8 cellular contexts compared by ENCODE assay signal in the genomic region with DNA sequence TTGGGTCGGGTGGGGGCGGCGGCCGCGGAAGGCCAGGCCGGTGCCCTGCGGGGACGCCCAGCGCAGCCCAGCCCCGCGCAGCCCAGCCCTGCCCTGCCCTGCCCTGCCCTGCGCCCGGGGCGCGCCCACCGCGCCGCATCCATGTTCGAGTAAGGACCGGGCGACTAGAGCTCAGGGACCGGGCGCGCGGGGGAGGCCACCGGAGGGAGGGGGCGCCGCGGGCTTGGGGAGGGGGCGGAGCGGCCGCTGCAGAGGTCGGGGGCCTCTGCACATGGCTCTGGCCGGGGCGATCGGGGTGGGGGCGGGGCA. TPM values are rescaled to one million over a fixed set of nuclear protein-coding genes. Genes with fewer than 3 reads are reported as not detected.
DNase-seq lines count a peak whose midpoint lies in the region; ATAC-seq and TF ChIP-seq lines count a peak whose summit lies in the region.

No MANE protein-coding gene starts in this region.

- DNase-seq in SK-N-SH (no peak), thoracic aorta (ENCODE audit: low spot score) (no peak), pons (ENCODE audit: low spot score) (no peak), glutamatergic neuron (no peak)

- no peak for TF ChIP-seq RAD21 in SK-N-SH (IDR thresholded peaks at IDR 0.05; ENCODE audit: low read length)

- H3K4me3 ChIP-seq in SK-N-SH (ENCODE audit: low read depth in 2 of 2, low read length in 1 of 2) (peak overlapping the region; percentile 68 to 79), thoracic aorta (peak overlapping the region; percentile 95)

- H3F3A ChIP-seq in SK-N-SH (replicated peaks; ENCODE audit: insufficient read depth) = no peaks in the 10 kb centered on the region

- peaks cover 27% of the 10 kb centered on the region for H4K20me1 ChIP-seq in SK-N-SH (ENCODE audit: insufficient read depth)

- WGBS in SK-N-SH (ENCODE audit: low lambda C conversion rate) = 0% methylated on average over 11 of the region's 37 CpGs

- H3K36me3 ChIP-seq in SK-N-SH (replicated peaks in 1 of 2; ENCODE audit: control insufficient read depth in 1 of 2, insufficient read depth in 2 of 2, low read length in 1 of 2) = no peaks in the 10 kb centered on the region
- no peaks in the 10 kb centered on the region for H3K36me3 ChIP-seq in thoracic aorta

- H3K9me3 Mint-ChIP-seq in activated T-helper 17 cell treated with anti-CD3 and anti-CD28 coated beads, Interleukin-2, amount 50 U/mL, for 72 hours = no peaks in the 10 kb centered on the region
- H3K9me3 Mint-ChIP-seq in glutamatergic neuron (ENCODE audit: unreplicated experiment) = peaks cover 19% of the 10 kb centered on the region

- H3K4me3 Mint-ChIP-seq in activated T-helper 17 cell treated with anti-CD3 and anti-CD28 coated beads, Interleukin-2, amount 50 U/mL, for 72 hours = peak overlapping the region; percentile 87
- no peak overlapping the region for H3K4me3 Mint-ChIP-seq in glutamatergic neuron (ENCODE audit: unreplicated experiment)

- H3K4me1 Mint-ChIP-seq in activated T-helper 17 cell treated with anti-CD3 and anti-CD28 coated beads, Interleukin-2, amount 50 U/mL, for 72 hours = peaks cover 42% of the 10 kb centered on the region
- peaks cover 28% of the 10 kb centered on the region for H3K4me1 Mint-ChIP-seq in glutamatergic neuron (ENCODE audit: low read depth, unreplicated experiment)

- no peaks in the 10 kb centered on the region for H3K27me3 Mint-ChIP-seq in activated T-helper 17 cell treated with anti-CD3 and anti-CD28 coated beads, Interleukin-2, amount 50 U/mL, for 72 hours
- H3K27me3 Mint-ChIP-seq in glutamatergic neuron (ENCODE audit: unreplicated experiment) = peaks cover 22% of the 10 kb centered on the region

- no peak for ATAC-seq in SK-N-SH treated with all-trans-retinoic acid at 6 μM for 48 hours
- no peak for ATAC-seq in activated T-helper 17 cell treated with anti-CD3 and anti-CD28 coated beads, Interleukin-2, amount 50 U/mL, for 72 hours (replicated peaks)
- no peak for ATAC-seq in thoracic aorta (ENCODE audit: insufficient number of reproducible peaks, low FRiP score, low read depth)
- no peak for ATAC-seq in HG03432 (IDR thresholded peaks at IDR 0.05; ENCODE audit: unreplicated experiment)

- H3K27ac ChIP-seq in SK-N-SH (ENCODE audit: low read depth in 2 of 2, low read length in 1 of 2) (peak overlapping the region in 1 of 2 experiments; percentile 75; a peak in 2 of 4 replicates), layer of hippocampus (ENCODE audit: low read depth, low read length) (peak overlapping the region; percentile 95), thoracic aorta (peak overlapping the region; percentile 100)

- H3K9me3 ChIP-seq in SK-N-SH (no peaks in the 10 kb centered on the region), thoracic aorta (no peaks in the 10 kb centered on the region)

- H3K27me3 ChIP-seq in SK-N-SH (ENCODE audit: insufficient read depth) (no peaks in the 10 kb centered on the region), layer of hippocampus (ENCODE audit: control insufficient read depth, insufficient read depth, low read length) (no peaks in the 10 kb centered on the region), thoracic aorta (replicated peaks; ENCODE audit: insufficient read depth) (no peaks in the 10 kb centered on the region)

- H3K36me3 Mint-ChIP-seq in activated T-helper 17 cell treated with anti-CD3 and anti-CD28 coated beads, Interleukin-2, amount 50 U/mL, for 72 hours (ENCODE audit: low read depth) = peaks cover 47% of the 10 kb centered on the region
- peaks cover 5% of the 10 kb centered on the region for H3K36me3 Mint-ChIP-seq in glutamatergic neuron (ENCODE audit: unreplicated experiment)

- CTCF ChIA-PET in SK-N-SH (lab: Yijun Ruan, JAX) = interaction anchor here (1.0 to 2.7 kb wide), 4 partner anchors 11 to 73 kb away, joined by 3 to 16 read pairs (median 7); partner anchors contain the start of gene ZNF30

- no peak for TF ChIP-seq EP300 in SK-N-SH (IDR thresholded peaks at IDR 0.05; ENCODE audit: borderline replicate concordance in 1 of 2, low read depth in 1 of 2, low read length in 1 of 2)

- H3K9me2 ChIP-seq in SK-N-SH = no peaks in the 10 kb centered on the region

- H3K4me1 ChIP-seq in SK-N-SH (ENCODE audit: control insufficient read depth in 1 of 2, insufficient read depth in 2 of 2, low read depth in 1 of 2, low read length in 1 of 2) (peaks cover 7 to 16% of the 10 kb centered on the region in 2 experiments; a peak in 2 of 4 replicates), thoracic aorta (ENCODE audit: control insufficient read depth in 1 of 2, low read depth in 2 of 2) (peaks cover 3 to 65% of the 10 kb centered on the region in 2 donors)

- no peak overlapping the region; the same call in 1 of the 2 replicates for H2AFZ ChIP-seq in SK-N-SH (ENCODE audit: low read depth)

- peak overlapping the region; percentile 98; the same call in 1 of the 2 replicates for H3K4me2 ChIP-seq in SK-N-SH

- H3K79me2 ChIP-seq in SK-N-SH (ENCODE audit: insufficient read depth) = peaks cover 61% of the 10 kb centered on the region

- H3K9ac ChIP-seq in SK-N-SH = peak overlapping the region; percentile 82; the same call in 1 of the 2 replicates

- H3K27ac Mint-ChIP-seq in activated T-helper 17 cell treated with anti-CD3 and anti-CD28 coated beads, Interleukin-2, amount 50 U/mL, for 72 hours = peak overlapping the region; percentile 92
- H3K27ac Mint-ChIP-seq in glutamatergic neuron (ENCODE audit: unreplicated experiment) = no peak overlapping the region

- POLR2A ChIA-PET in SK-N-SH (lab: Yijun Ruan, JAX) = interaction anchor here (0.7 to 2.5 kb wide), 4 partner anchors 9 to 38 kb away, joined by 3 to 8 read pairs (median 4); no protein-coding TSS in a partner anchor

- TF ChIP-seq CTCF in SK-N-SH (IDR thresholded peaks at IDR 0.05) (no peak), thoracic aorta (IDR thresholded peaks at IDR 0.05) (no peak), glutamatergic neuron (IDR thresholded peaks at IDR 0.05; ENCODE audit: partially characterized antibody, unreplicated experiment) (no peak)

TF ChIP-seq in SK-N-SH, 30 proteins besides CTCF, POLR2A, EP300 and RAD21:
- TF ChIP-seq RCOR1 (IDR thresholded peaks at IDR 0.05; ENCODE audit: low read length) = no peak
- TF ChIP-seq NRF1 (IDR thresholded peaks at IDR 0.05; ENCODE audit: low read depth, low read length) = peak; percentile 39; the same call in 1 of the 2 replicates

TF ChIP-seq in SK-N-SH treated with all-trans-retinoic acid at 6 μM for 48 hours, 23 proteins besides CTCF, POLR2A, EP300 and RAD21:
- TF ChIP-seq, protein P1, sequence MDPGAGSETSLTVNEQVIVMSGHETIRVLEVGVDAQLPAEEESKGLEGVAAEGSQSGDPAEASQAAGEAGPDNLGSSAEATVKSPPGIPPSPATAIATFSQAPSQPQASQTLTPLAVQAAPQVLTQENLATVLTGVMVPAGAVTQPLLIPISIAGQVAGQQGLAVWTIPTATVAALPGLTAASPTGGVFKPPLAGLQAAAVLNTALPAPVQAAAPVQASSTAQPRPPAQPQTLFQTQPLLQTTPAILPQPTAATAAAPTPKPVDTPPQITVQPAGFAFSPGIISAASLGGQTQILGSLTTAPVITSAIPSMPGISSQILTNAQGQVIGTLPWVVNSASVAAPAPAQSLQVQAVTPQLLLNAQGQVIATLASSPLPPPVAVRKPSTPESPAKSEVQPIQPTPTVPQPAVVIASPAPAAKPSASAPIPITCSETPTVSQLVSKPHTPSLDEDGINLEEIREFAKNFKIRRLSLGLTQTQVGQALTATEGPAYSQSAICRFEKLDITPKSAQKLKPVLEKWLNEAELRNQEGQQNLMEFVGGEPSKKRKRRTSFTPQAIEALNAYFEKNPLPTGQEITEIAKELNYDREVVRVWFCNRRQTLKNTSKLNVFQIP (CRISPR knock-in tag; IDR thresholded peaks at IDR 0.05; ENCODE audit: borderline replicate concordance, low read depth) = no peak
- TF ChIP-seq SNAI2 (CRISPR knock-in tag; IDR thresholded peaks at IDR 0.05) (no peak), ZFP3 (CRISPR knock-in tag; IDR thresholded peaks at IDR 0.05) (no peak), ESRRG (CRISPR knock-in tag; IDR thresholded peaks at IDR 0.05) (no peak), ZFP30 (CRISPR knock-in tag; IDR thresholded peaks at IDR 0.05) (no peak), BACH2 (CRISPR knock-in tag; IDR thresholded peaks at IDR 0.05; ENCODE audit: borderline replicate concordance) (no peak)
TF ChIP-seq in SK-N-SH treated with all-trans-retinoic acid at 6 μM for 48 hours: peak in this region for 0.

RNA-seq across cellular contexts. Expression of gene GRAMD1A, which starts 0.2 kb away (rescaled TPM):
- polyA plus RNA-seq in SK-N-SH (2012; rRNA removed) = 64.6 and 81.9 TPM in 2 replicates
- 55.0 and 68.3 TPM in 2 replicates for polyA plus RNA-seq in SK-N-SH (2012; cell fraction: cytosol; rRNA removed)
- 145 and 165 TPM in 2 replicates for polyA plus RNA-seq in SK-N-SH (2012; cell fraction: nucleus; rRNA removed)
- total RNA-seq in activated T-helper 17 cell treated with anti-CD3 and anti-CD28 coated beads, Interleukin-2, amount 50 U/mL, for 72 hours = 100 to 1,000 TPM; 123 to 183 TPM
- total RNA-seq in thoracic aorta = 10 to 100 TPM; 42.9 to 83.5 TPM
- total RNA-seq in glutamatergic neuron (ENCODE audit: unreplicated experiment) = 220 TPM

RNA-seq across cellular contexts. Expression of gene SCN1B, which starts 30.0 kb away (rescaled TPM):
- 10.3 and 10.5 TPM in 2 replicates for polyA plus RNA-seq in SK-N-SH (2012; rRNA removed)
- polyA plus RNA-seq in SK-N-SH (2012; cell fraction: cytosol; rRNA removed) = 7.0 and 8.3 TPM in 2 replicates
- 11.6 and 13.4 TPM in 2 replicates for polyA plus RNA-seq in SK-N-SH (2012; cell fraction: nucleus; rRNA removed)
- 1 to 10 TPM in 1 of 2 donors, under 1 TPM in 1; 0.97 to 3.1 TPM for total RNA-seq in activated T-helper 17 cell treated with anti-CD3 and anti-CD28 coated beads, Interleukin-2, amount 50 U/mL, for 72 hours
- total RNA-seq in thoracic aorta (10 to 100 TPM; 25.1 to 26.0 TPM), glutamatergic neuron (ENCODE audit: unreplicated experiment) (12.0 TPM)

RNA-seq across cellular contexts. Expression of gene ZNF792, which starts 36.3 kb away (rescaled TPM):
- polyA plus RNA-seq in SK-N-SH (2012; rRNA removed) = 1.5 and 2.1 TPM in 2 replicates
- 1.2 and 1.7 TPM in 2 replicates for polyA plus RNA-seq in SK-N-SH (2012; cell fraction: cytosol; rRNA removed)
- 1.9 and 2.5 TPM in 2 replicates for polyA plus RNA-seq in SK-N-SH (2012; cell fraction: nucleus; rRNA removed)
- total RNA-seq in activated T-helper 17 cell treated with anti-CD3 and anti-CD28 coated beads, Interleukin-2, amount 50 U/mL, for 72 hours = 1 to 10 TPM; 7.6 to 7.9 TPM
- 1 to 10 TPM; 5.5 to 8.5 TPM for total RNA-seq in thoracic aorta
- 6.4 TPM for total RNA-seq in glutamatergic neuron (ENCODE audit: unreplicated experiment)

RNA-seq across cellular contexts. Expression of gene HPN, which starts 41.2 kb away (rescaled TPM):
- polyA plus RNA-seq in SK-N-SH (2012; rRNA removed) = 0.05 TPM in 1 of 2 replicates, not detected in the other
- polyA plus RNA-seq in SK-N-SH (2012; cell fraction: cytosol; rRNA removed) = 0.03 TPM in 1 of 2 replicates, not detected in the other
- 0.07 and 0.15 TPM in 2 replicates for polyA plus RNA-seq in SK-N-SH (2012; cell fraction: nucleus; rRNA removed)
- under 1 TPM in 1 of 2 donors, not detected in 1; 0.48 TPM for total RNA-seq in activated T-helper 17 cell treated with anti-CD3 and anti-CD28 coated beads, Interleukin-2, amount 50 U/mL, for 72 hours
- total RNA-seq in thoracic aorta = 1 to 10 TPM in 1 of 2 donors, under 1 TPM in 1; 0.35 to 5.4 TPM
- 0.29 TPM for total RNA-seq in glutamatergic neuron (ENCODE audit: unreplicated experiment)
